8 cellular contexts compared by ENCODE assay signal in the genomic region with DNA sequence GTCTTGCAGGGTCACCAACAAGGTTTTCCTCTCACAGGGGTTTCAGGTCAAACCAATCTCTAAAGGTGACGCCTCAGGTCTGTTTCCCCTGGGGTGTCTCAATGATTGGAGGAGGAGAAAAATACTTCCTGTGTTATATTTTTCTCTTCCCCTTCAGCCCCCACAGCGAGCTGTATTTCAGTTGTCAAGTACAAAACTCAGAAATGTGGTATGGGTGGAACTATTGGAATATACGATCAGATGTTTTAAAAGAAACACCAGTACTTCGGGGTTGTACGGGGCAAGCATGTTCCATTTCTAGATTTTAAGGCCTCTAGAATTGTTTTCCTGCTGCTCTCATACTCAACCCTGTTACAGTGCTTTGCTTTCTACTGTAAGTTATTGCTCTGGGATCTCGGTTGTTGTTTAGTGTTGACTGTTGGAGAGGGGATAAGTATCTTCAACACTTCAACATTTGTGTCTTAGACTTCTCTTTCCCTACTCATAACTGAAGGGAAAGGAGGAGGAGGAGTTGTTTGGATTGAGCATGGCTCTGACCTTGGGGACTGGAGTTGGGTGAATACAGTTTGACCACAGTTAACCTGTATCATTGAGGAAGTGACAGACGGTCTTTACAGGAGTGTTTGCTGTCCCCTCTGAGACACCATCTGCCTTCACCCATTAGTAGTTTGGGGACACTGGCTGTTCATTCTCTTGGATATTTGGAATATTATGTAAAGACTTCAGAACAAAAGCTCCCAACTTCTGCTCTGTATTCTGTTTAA. TPM values are rescaled to one million over a fixed set of nuclear protein-coding genes. Genes with fewer than 3 reads are reported as not detected.
DNase-seq lines count a peak whose midpoint lies in the region; ATAC-seq, FAIRE-seq and TF ChIP-seq lines count a peak whose summit lies in the region.

No MANE protein-coding gene starts in this region.

- H3K27ac ChIP-seq in PC-3 (ENCODE audit: low read length) = no peak overlapping the region

- no peaks in the 10 kb centered on the region for H3K9me3 Mint-ChIP-seq in osteocyte (ENCODE audit: unreplicated experiment)

- peaks cover 43% of the 10 kb centered on the region for H3K4me1 Mint-ChIP-seq in osteocyte (ENCODE audit: unreplicated experiment)

- peak overlapping the region; percentile 91 for H3K4me2 ChIP-seq in PC-3 (ENCODE audit: low read length)

- no peaks in the 10 kb centered on the region for H3K36me3 ChIP-seq in PC-3 (ENCODE audit: low read depth, low read length)
- no peaks in the 10 kb centered on the region for H3K36me3 ChIP-seq in endocrine pancreas (ENCODE audit: control insufficient read depth, insufficient read depth, low read length)

- H3K9ac ChIP-seq in PC-3 (ENCODE audit: low read length) (peak overlapping the region; percentile 82), endocrine pancreas (ENCODE audit: control insufficient read depth, insufficient read depth, low read length) (peak overlapping the region; percentile 93)

- peaks cover 63% of the 10 kb centered on the region for H3K79me2 ChIP-seq in PC-3 (ENCODE audit: low read length)

- H3K9me3 ChIP-seq in PC-3 (ENCODE audit: low read length) (no peaks in the 10 kb centered on the region), endocrine pancreas (ENCODE audit: control insufficient read depth, low read length) (no peaks in the 10 kb centered on the region)

- peak overlapping the region; percentile 95 for H3K4me3 Mint-ChIP-seq in osteocyte (ENCODE audit: unreplicated experiment)

- no peak for TF ChIP-seq POLR2A in GM18505 (IDR thresholded peaks at IDR 0.05; ENCODE audit: borderline replicate concordance, extremely low read depth, insufficient read depth, insufficient read length)

- peaks cover 56% of the 10 kb centered on the region for H4K20me1 ChIP-seq in PC-3 (ENCODE audit: low read length)

- peak overlapping the region; percentile 96 for H3K27ac Mint-ChIP-seq in osteocyte (ENCODE audit: unreplicated experiment)

- H3K4me3 ChIP-seq in PC-3 (ENCODE audit: low read length) (peak overlapping the region; percentile 85), endocrine pancreas (ENCODE audit: control insufficient read depth, insufficient read depth, low read length) (peak overlapping the region; percentile 82)

- CTCF ChIA-PET in PC-3 (lab: Charles Lee) = interaction anchor here (0.6 kb wide), 1 partner anchor 56 kb away, joined by 3 read pairs; no protein-coding TSS in a partner anchor

- H3K36me3 Mint-ChIP-seq in osteocyte (ENCODE audit: unreplicated experiment) = no peaks in the 10 kb centered on the region

- H3K27me3 ChIP-seq in PC-3 (ENCODE audit: low read length) (peaks cover 13% of the 10 kb centered on the region), endocrine pancreas (ENCODE audit: control insufficient read depth, insufficient read depth, low read length) (no peaks in the 10 kb centered on the region)

- ATAC-seq in GM18505 (IDR thresholded peaks at IDR 0.05; ENCODE audit: unreplicated experiment) = peak; percentile 19
- ATAC-seq in PC-3 = no peak
- no peak for ATAC-seq in GM18861 (IDR thresholded peaks at IDR 0.05; ENCODE audit: unreplicated experiment)

- H2AFZ ChIP-seq in PC-3 (ENCODE audit: low read length) = peak overlapping the region; percentile 71; the same call in 1 of the 2 replicates

- POLR2A ChIA-PET in PC-3 (lab: Charles Lee; ENCODE audit: unreplicated experiment) = no interaction called here

- H3K9me2 ChIP-seq in PC-3 (replicated peaks; ENCODE audit: low read length) = no peaks in the 10 kb centered on the region

- intact Hi-C loops in PC-3 (cut with micrococcal nuclease) = loop anchor here (1.0 to 10.0 kb wide), 3 partner anchors 28 to 368 kb away; partner anchors contain the start of genes PFKFB2 and YOD1

- H3F3A ChIP-seq in PC-3 (ENCODE audit: low read length, unreplicated experiment) = no peaks in the 10 kb centered on the region

- DNase-seq in A172 (ENCODE audit: low spot score) (peak; percentile 20), PC-3 (no peak), osteocyte (ENCODE audit: extremely low spot score, unreplicated experiment) (no peak), NCI-H146 (lab: John Stamatoyannopoulos, UW) (no peak), HTR-8/SVneo (ENCODE audit: insufficient read length, low spot score) (no peak)

- BruUV-seq in PC-3 (replicated peaks; lab: Mats Ljungman, UMichigan) = TSS peak; percentile 35

- no peak for FAIRE-seq in HTR-8/SVneo (lab: Jason Lieb, UNC)

- peaks cover 18% of the 10 kb centered on the region for H3K27me3 Mint-ChIP-seq in osteocyte (ENCODE audit: unreplicated experiment)

- TF ChIP-seq CTCF in PC-3 (conservative IDR thresholded peaks at IDR 0.05; ENCODE audit: low read depth, low read length) = no peak
- TF ChIP-seq CTCF in osteocyte (IDR thresholded peaks at IDR 0.05) = no peak

- H3K4me1 ChIP-seq in PC-3 (ENCODE audit: insufficient read depth, low read length) (peaks cover 28% of the 10 kb centered on the region), endocrine pancreas (ENCODE audit: control insufficient read depth, insufficient read depth, low read length) (peaks cover 7% of the 10 kb centered on the region)

RNA-seq across cellular contexts. Expression of gene MAPKAPK2, which starts 2.0 kb away (rescaled TPM):
- total RNA-seq in A172 (2014; rRNA removed; shearing (Covaris generic)) = 46.9 and 48.6 TPM in 2 replicates
- total RNA-seq in PC-3 (2014; rRNA removed) (98.5 and 133 TPM in 2 replicates), osteocyte (62.4 and 67.5 TPM in 2 replicates)

RNA-seq across cellular contexts. Expression of gene DYRK3, which starts 51.3 kb away (rescaled TPM):
- 26.8 and 32.8 TPM in 2 replicates for total RNA-seq in A172 (2014; rRNA removed; shearing (Covaris generic))
- total RNA-seq in PC-3 (2014; rRNA removed) (12.1 and 14.1 TPM in 2 replicates), osteocyte (1.7 and 2.1 TPM in 2 replicates)
